In the genomic region with DNA sequence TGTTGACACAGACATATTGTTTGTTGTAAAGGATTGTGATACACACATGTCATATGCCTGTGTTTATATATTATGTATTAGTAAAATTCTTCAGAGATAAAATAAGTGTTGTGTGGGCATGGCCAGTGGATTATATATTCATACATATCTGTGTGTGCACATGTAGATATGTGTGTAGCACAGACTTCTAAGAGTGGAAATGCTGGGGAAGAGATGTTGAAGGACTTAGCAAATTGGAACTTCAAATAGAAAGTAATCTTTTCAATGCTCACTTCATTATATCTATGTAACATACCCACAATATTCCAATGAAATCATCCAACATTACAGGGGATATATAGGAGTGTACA, we compare ENCODE assay signal across 19 cellular contexts.
DNase-seq lines count a peak whose midpoint lies in the region; ATAC-seq and TF ChIP-seq lines count a peak whose summit lies in the region.
"Had no signal": no experiment of that assay in that cellular context is flagged by ENCODE, and none has a peak within 500 bp of the region (broad histone marks: within the 10 kb centered on the region; RNA-seq: fewer than 3 reads in every experiment).

No MANE protein-coding gene starts in this region.

- ATAC-seq in body of pancreas (peak; percentile 25), left cardiac atrium (no peak), HG03159 (IDR thresholded peaks at IDR 0.05; ENCODE audit: unreplicated experiment) (no peak)

- H3K27me3 Mint-ChIP-seq in nephron (ENCODE audit: low read depth) = no peaks in the 10 kb centered on the region
- H3K27me3 Mint-ChIP-seq: CD4-positive, CD25-positive, alpha-beta regulatory T cell; CD8-positive, alpha-beta memory T cell had no signal

- DNase-seq in body of pancreas = no peak
- DNase-seq in hepatocyte (ENCODE audit: low spot score) = no peak
- no peak for DNase-seq in testis
- DNase-seq in activated T-cell treated with anti-CD3 and anti-CD28 coated beads, Interleukin-2, amount 50 U/mL, for 48 hours = no peak
- no peak for DNase-seq in left cardiac atrium
- DNase-seq: 8988T; ACHN; BE2C; C1 segment of cervical spinal cord; Calu3; CD4-positive, alpha-beta memory T cell; CD4-positive, CD25-positive, alpha-beta regulatory T cell; CD8-positive, alpha-beta memory T cell; DMS79 treated with DMSO at 0.1 percent for 48 hours; GF-D8 had no signal

- H3K79me2 ChIP-seq in hepatocyte = no peaks in the 10 kb centered on the region

- H3K4me2 ChIP-seq in hepatocyte = peak overlapping the region; percentile 59
- H3K4me2 ChIP-seq: BLaER1 had no signal

- TF ChIP-seq CTCF in body of pancreas (IDR thresholded peaks at IDR 0.05) = no peak
- no peak for TF ChIP-seq CTCF in hepatocyte (IDR thresholded peaks at IDR 0.05; ENCODE audit: poor library complexity)
- TF ChIP-seq CTCF in nephron (IDR thresholded peaks at IDR 0.05; ENCODE audit: unreplicated experiment in 3 of 3) = no peak
- TF ChIP-seq CTCF in testis (IDR thresholded peaks at IDR 0.05) = no peak

- peaks cover 6% of the 10 kb centered on the region for H3K4me1 Mint-ChIP-seq in nephron
- H3K4me1 Mint-ChIP-seq: CD14-positive monocyte; CD4-positive, alpha-beta memory T cell; CD4-positive, CD25-positive, alpha-beta regulatory T cell; CD8-positive, alpha-beta memory T cell had no signal

- H3K36me3 ChIP-seq in body of pancreas (replicated peaks in 1 of 2; ENCODE audit: insufficient read depth in 1 of 2, low read depth in 2 of 2) (no peaks in the 10 kb centered on the region), hepatocyte (replicated peaks; ENCODE audit: insufficient read depth, low read depth) (no peaks in the 10 kb centered on the region), testis (ENCODE audit: low read depth, missing control alignments) (no peaks in the 10 kb centered on the region)
- H3K36me3 ChIP-seq: BE2C, BLaER1 had no signal

- TF ChIP-seq POLR2A in body of pancreas (IDR thresholded peaks at IDR 0.05) (no peak), testis (IDR thresholded peaks at IDR 0.05) (no peak)

- no peaks in the 10 kb centered on the region for H4K20me1 ChIP-seq in hepatocyte (ENCODE audit: insufficient read depth, poor library complexity, severe bottlenecking)
- H4K20me1 ChIP-seq: BLaER1 had no signal

- H3K27me3 ChIP-seq in body of pancreas (no peaks in the 10 kb centered on the region), hepatocyte (no peaks in the 10 kb centered on the region), testis (no peaks in the 10 kb centered on the region)
- H3K27me3 ChIP-seq: BE2C, BLaER1 had no signal

- H3K9me3 Mint-ChIP-seq in nephron = no peaks in the 10 kb centered on the region

- H3K27ac ChIP-seq in body of pancreas (no peak overlapping the region), hepatocyte (no peak overlapping the region), testis (no peak overlapping the region)
- H3K27ac ChIP-seq: BLaER1 had no signal

- intact Hi-C loops in body of pancreas (cut with DNase I) = no loop called here
- intact Hi-C loops in testis (cut with DNase I; ENCODE audit: low total_unique reads) = no loop called here
- intact Hi-C loops in left cardiac atrium (cut with DNase I) = no loop called here

- no peak overlapping the region for H3K4me3 Mint-ChIP-seq in nephron
- H3K4me3 Mint-ChIP-seq: CD14-positive monocyte; CD4-positive, alpha-beta memory T cell; CD4-positive, CD25-positive, alpha-beta regulatory T cell; CD8-positive, alpha-beta memory T cell had no signal

- no peaks in the 10 kb centered on the region for H3K9me2 ChIP-seq in hepatocyte (replicated peaks; ENCODE audit: insufficient read depth)

- no peak overlapping the region for H2AFZ ChIP-seq in hepatocyte

- peak overlapping the region in 2 of 3 experiments; percentile 37 to 47 for H3K27ac Mint-ChIP-seq in nephron
- H3K27ac Mint-ChIP-seq: CD14-positive monocyte; CD4-positive, alpha-beta memory T cell; CD4-positive, CD25-positive, alpha-beta regulatory T cell; CD8-positive, alpha-beta memory T cell had no signal

- H3K4me3 ChIP-seq in body of pancreas (no peak overlapping the region), hepatocyte (no peak overlapping the region), testis (no peak overlapping the region)
- H3K4me3 ChIP-seq: BLaER1 had no signal

- peaks cover 16% of the 10 kb centered on the region for H3K4me1 ChIP-seq in body of pancreas
- peaks cover 7% of the 10 kb centered on the region for H3K4me1 ChIP-seq in hepatocyte (ENCODE audit: insufficient read depth)
- H3K4me1 ChIP-seq in testis = no peaks in the 10 kb centered on the region
- H3K4me1 ChIP-seq: BE2C, BLaER1 had no signal

- H3K36me3 Mint-ChIP-seq in nephron (ENCODE audit: low read depth) = no peaks in the 10 kb centered on the region
- H3K36me3 Mint-ChIP-seq: CD14-positive monocyte; CD4-positive, alpha-beta memory T cell; CD4-positive, CD25-positive, alpha-beta regulatory T cell; CD8-positive, alpha-beta memory T cell had no signal

- H3K9me3 ChIP-seq in body of pancreas (no peaks in the 10 kb centered on the region), hepatocyte (ENCODE audit: low read depth) (no peaks in the 10 kb centered on the region), testis (no peaks in the 10 kb centered on the region)
- H3K9me3 ChIP-seq: BE2C, BLaER1 had no signal
